12 cellular contexts compared by ENCODE assay signal in the genomic region with DNA sequence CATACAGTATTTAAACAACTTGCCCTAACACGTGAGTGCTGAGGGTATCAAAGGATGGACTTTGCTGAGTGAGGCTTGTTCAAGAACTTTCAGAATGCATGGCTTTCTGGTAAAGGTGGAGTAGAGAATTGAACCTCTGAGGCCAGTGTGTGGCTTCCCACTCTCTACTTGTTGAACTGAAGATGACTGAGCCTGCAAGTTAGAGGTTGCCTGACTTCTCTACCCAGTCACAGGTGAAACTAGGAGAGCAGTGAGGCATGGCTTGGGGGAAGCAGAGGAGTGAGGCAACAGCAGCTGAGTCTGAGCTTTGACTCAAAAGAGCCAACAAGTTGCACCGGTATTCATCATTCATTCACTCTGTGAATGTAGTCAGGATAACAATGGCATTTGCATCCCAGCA.
DNase-seq lines count a peak whose midpoint lies in the region; ATAC-seq and TF ChIP-seq lines count a peak whose summit lies in the region.
"Had no signal": no experiment of that assay in that cellular context is flagged by ENCODE, and none has a peak within 500 bp of the region (broad histone marks: within the 10 kb centered on the region; RNA-seq: fewer than 3 reads in every experiment).

No MANE protein-coding gene starts in this region.

- peak; percentile 100 for ATAC-seq in HG02571 (IDR thresholded peaks at IDR 0.05; ENCODE audit: unreplicated experiment)
- peak; percentile 99 for ATAC-seq in HG03575 (IDR thresholded peaks at IDR 0.05; ENCODE audit: extremely low read depth, insufficient number of reproducible peaks, low FRiP score, unreplicated experiment)
- ATAC-seq: K562 had no signal

- in situ Hi-C loops in brain microvascular endothelial cell (cut with HindIII; ENCODE audit: low pct_ligation_motif_present, low sequenced_read_pairs): no loop called here

- H3K27ac ChIP-seq in coronary artery (no peak overlapping the region), brain microvascular endothelial cell (no peak overlapping the region)
- H3K27ac ChIP-seq: right atrium auricular region, vagina had no signal

- H3K36me3 ChIP-seq in brain microvascular endothelial cell (replicated peaks): no peaks in the 10 kb centered on the region
- H3K36me3 ChIP-seq: right atrium auricular region, vagina had no signal

- no peaks in the 10 kb centered on the region for H3K27me3 ChIP-seq in brain microvascular endothelial cell (replicated peaks)
- H3K27me3 ChIP-seq: right atrium auricular region, vagina had no signal

- peak; percentile 0 for DNase-seq in stimulated activated naive CD4-positive, alpha-beta T cell treated with Interleukin-2 at 50 U/mL for 16 hours (lab: John Stamatoyannopoulos, UW)
- no peak for DNase-seq in stimulated activated naive CD4-positive, alpha-beta T cell (lab: John Stamatoyannopoulos, UW)
- no peak for DNase-seq in HUDEP-2 (lab: John Stamatoyannopoulos, UW; ENCODE audit: unreplicated experiment in 76 of 76)
- no peak for DNase-seq in coronary artery (ENCODE audit: low spot score)
- no peak for DNase-seq in brain microvascular endothelial cell
- DNase-seq in AG08396 (ENCODE audit: low spot score): no peak
- DNase-seq: activated naive CD8-positive, alpha-beta T cell treated with anti-CD3 and anti-CD28 coated beads, Interleukin-2, amount 10 ng/mL, durations not matched to agents 7 days and 5 days had no signal

- TF ChIP-seq CTCF in coronary artery (IDR thresholded peaks at IDR 0.05) (no peak), brain microvascular endothelial cell (IDR thresholded peaks at IDR 0.05; ENCODE audit: low read depth, low read length, missing control alignments) (no peak)

- H3K4me3 ChIP-seq in coronary artery: no peak overlapping the region
- H3K4me3 ChIP-seq in brain microvascular endothelial cell (ENCODE audit: low read depth, low read length): no peak overlapping the region
- H3K4me3 ChIP-seq: K562, right atrium auricular region, vagina had no signal
